ENCODE assay signal across 1 cellular context in the genomic region with DNA sequence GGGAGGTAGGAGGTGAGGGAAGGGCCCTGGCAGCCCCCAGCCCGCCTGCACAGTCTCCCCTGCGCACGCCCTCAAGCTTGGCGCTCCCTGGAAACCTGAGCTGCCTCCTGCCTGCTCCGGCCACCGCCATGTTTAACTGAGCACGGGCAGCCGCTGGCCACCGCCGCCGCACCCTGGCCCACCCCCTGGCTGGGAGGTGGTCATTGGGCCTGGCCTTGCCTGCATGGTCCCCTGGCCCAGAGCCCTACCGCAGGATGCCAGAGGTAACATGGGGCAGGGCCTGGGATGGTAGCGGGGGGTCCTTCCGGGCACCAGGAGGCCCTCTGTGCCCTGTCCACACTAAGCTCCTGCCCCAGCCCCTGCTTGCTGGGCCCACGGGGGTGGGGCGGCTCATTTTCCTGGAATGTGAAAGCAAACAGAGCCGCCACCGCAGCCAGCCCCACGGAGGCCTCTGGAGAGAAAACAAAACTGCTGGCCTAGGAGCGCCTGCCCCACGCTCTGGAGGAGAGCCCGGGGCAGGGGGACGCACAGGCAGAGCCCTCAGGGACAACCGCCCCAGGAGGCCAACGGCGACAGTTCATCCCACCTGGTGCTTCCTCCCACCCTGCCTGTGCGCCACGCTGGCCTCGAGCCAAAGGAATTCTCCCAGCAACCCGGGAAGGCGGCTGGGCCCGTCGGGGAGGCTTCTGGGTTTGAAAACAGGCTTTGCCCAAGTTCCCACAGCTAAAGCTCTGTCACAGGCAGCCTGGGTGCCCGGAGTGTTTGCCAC.
TF ChIP-seq lines count a peak whose summit lies in the region.

No MANE protein-coding gene starts in this region.

TF ChIP-seq in HepG2, 621 proteins besides CTCF, POLR2A, EP300 and RAD21 (continued from another document and continues in another):
- TF ChIP-seq, protein P1, sequence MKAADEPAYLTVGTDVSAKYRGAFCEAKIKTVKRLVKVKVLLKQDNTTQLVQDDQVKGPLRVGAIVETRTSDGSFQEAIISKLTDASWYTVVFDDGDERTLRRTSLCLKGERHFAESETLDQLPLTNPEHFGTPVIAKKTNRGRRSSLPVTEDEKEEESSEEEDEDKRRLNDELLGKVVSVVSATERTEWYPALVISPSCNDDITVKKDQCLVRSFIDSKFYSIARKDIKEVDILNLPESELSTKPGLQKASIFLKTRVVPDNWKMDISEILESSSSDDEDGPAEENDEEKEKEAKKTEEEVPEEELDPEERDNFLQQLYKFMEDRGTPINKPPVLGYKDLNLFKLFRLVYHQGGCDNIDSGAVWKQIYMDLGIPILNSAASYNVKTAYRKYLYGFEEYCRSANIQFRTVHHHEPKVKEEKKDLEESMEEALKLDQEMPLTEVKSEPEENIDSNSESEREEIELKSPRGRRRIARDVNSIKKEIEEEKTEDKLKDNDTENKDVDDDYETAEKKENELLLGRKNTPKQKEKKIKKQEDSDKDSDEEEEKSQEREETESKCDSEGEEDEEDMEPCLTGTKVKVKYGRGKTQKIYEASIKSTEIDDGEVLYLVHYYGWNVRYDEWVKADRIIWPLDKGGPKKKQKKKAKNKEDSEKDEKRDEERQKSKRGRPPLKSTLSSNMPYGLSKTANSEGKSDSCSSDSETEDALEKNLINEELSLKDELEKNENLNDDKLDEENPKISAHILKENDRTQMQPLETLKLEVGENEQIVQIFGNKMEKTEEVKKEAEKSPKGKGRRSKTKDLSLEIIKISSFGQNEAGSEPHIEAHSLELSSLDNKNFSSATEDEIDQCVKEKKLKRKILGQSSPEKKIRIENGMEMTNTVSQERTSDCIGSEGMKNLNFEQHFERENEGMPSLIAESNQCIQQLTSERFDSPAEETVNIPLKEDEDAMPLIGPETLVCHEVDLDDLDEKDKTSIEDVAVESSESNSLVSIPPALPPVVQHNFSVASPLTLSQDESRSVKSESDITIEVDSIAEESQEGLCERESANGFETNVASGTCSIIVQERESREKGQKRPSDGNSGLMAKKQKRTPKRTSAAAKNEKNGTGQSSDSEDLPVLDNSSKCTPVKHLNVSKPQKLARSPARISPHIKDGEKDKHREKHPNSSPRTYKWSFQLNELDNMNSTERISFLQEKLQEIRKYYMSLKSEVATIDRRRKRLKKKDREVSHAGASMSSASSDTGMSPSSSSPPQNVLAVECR (CRISPR knock-in tag; IDR thresholded peaks at IDR 0.05; ENCODE audit: borderline replicate concordance): peak; percentile 61; the same call in 1 of the 2 replicates
- TF ChIP-seq MXD4 (CRISPR knock-in tag; IDR thresholded peaks at IDR 0.05): peak; percentile 21; the same call in 1 of the 2 replicates
- TF ChIP-seq ZNF510 (CRISPR knock-in tag; IDR thresholded peaks at IDR 0.05; ENCODE audit: low read depth): no peak
- TF ChIP-seq, protein P2, sequence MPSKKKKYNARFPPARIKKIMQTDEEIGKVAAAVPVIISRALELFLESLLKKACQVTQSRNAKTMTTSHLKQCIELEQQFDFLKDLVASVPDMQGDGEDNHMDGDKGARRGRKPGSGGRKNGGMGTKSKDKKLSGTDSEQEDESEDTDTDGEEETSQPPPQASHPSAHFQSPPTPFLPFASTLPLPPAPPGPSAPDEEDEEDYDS (CRISPR knock-in tag; IDR thresholded peaks at IDR 0.05): peak; percentile 73
- TF ChIP-seq, protein P3, sequence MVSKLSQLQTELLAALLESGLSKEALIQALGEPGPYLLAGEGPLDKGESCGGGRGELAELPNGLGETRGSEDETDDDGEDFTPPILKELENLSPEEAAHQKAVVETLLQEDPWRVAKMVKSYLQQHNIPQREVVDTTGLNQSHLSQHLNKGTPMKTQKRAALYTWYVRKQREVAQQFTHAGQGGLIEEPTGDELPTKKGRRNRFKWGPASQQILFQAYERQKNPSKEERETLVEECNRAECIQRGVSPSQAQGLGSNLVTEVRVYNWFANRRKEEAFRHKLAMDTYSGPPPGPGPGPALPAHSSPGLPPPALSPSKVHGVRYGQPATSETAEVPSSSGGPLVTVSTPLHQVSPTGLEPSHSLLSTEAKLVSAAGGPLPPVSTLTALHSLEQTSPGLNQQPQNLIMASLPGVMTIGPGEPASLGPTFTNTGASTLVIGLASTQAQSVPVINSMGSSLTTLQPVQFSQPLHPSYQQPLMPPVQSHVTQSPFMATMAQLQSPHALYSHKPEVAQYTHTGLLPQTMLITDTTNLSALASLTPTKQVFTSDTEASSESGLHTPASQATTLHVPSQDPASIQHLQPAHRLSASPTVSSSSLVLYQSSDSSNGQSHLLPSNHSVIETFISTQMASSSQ (IDR thresholded peaks at IDR 0.05; ENCODE audit: low read depth): no peak
- TF ChIP-seq, protein P3 (CRISPR knock-in tag; IDR thresholded peaks at IDR 0.05; ENCODE audit: borderline replicate concordance): peak; percentile 73
- no peak for TF ChIP-seq ATF7 (IDR thresholded peaks at IDR 0.05)
- no peak for TF ChIP-seq ATF7 (CRISPR knock-in tag; IDR thresholded peaks at IDR 0.05)
- TF ChIP-seq MYC (CRISPR knock-in tag; IDR thresholded peaks at IDR 0.05; ENCODE audit: borderline replicate concordance): peak; percentile 76; the same call in 1 of the 2 replicates
- peak; percentile 73 for TF ChIP-seq ZNF781 (CRISPR knock-in tag; IDR thresholded peaks at IDR 0.05; ENCODE audit: borderline replicate concordance, not compliant biosample characterization)
- no peak for TF ChIP-seq ADNP (CRISPR knock-in tag; IDR thresholded peaks at IDR 0.05)
- 0 out of 2 replicates have a peak, but pooled peaks have one; percentile 58 for TF ChIP-seq ZBTB42 (CRISPR knock-in tag; IDR thresholded peaks at IDR 0.05)
- TF ChIP-seq ZNF496 (CRISPR knock-in tag; IDR thresholded peaks at IDR 0.05; ENCODE audit: insufficient replicate concordance): no peak
- peak; percentile 79; the same call in 1 of the 2 replicates for TF ChIP-seq CBX5 (CRISPR knock-in tag; IDR thresholded peaks at IDR 0.05; ENCODE audit: borderline replicate concordance)
- 0 out of 2 replicates have a peak, but pooled peaks have one; percentile 79 for TF ChIP-seq PCBP1 (IDR thresholded peaks at IDR 0.05; ENCODE audit: borderline replicate concordance, low read depth, low read length)
- no peak for TF ChIP-seq ZNF225 (CRISPR knock-in tag; IDR thresholded peaks at IDR 0.05)
- TF ChIP-seq, protein P4, sequence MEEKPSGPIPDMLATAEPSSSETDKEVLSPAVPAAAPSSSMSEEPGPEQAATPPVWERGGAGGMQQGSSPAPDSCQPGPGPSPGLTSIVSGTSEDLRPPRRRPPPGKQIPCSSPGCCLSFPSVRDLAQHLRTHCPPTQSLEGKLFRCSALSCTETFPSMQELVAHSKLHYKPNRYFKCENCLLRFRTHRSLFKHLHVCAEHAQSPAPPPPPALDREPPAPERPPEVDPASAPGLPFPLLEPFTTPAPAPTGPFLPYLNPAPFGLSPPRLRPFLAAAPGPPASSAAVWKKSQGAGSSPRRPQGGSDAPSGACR (CRISPR knock-in tag; IDR thresholded peaks at IDR 0.05): no peak
- TF ChIP-seq ZNF549 (CRISPR knock-in tag; IDR thresholded peaks at IDR 0.05): no peak
- peak; percentile 84 for TF ChIP-seq YY1 (IDR thresholded peaks at IDR 0.05; ENCODE audit: insufficient read depth, insufficient replicate concordance, low read depth, low read length)
- TF ChIP-seq, protein P5, sequence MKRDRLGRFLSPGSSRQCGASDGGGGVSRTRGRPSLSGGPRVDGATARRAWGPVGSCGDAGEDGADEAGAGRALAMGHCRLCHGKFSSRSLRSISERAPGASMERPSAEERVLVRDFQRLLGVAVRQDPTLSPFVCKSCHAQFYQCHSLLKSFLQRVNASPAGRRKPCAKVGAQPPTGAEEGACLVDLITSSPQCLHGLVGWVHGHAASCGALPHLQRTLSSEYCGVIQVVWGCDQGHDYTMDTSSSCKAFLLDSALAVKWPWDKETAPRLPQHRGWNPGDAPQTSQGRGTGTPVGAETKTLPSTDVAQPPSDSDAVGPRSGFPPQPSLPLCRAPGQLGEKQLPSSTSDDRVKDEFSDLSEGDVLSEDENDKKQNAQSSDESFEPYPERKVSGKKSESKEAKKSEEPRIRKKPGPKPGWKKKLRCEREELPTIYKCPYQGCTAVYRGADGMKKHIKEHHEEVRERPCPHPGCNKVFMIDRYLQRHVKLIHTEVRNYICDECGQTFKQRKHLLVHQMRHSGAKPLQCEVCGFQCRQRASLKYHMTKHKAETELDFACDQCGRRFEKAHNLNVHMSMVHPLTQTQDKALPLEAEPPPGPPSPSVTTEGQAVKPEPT (CRISPR knock-in tag; IDR thresholded peaks at IDR 0.05; ENCODE audit: low read depth): no peak; the same call in 1 of the 2 replicates
- TF ChIP-seq ZNF792 (CRISPR knock-in tag; IDR thresholded peaks at IDR 0.05): peak; percentile 85
- TF ChIP-seq SIN3B (IDR thresholded peaks at IDR 0.05; ENCODE audit: low read length): no peak
- no peak; the same call in 1 of the 2 replicates for TF ChIP-seq ZNF773 (CRISPR knock-in tag; IDR thresholded peaks at IDR 0.05; ENCODE audit: borderline replicate concordance)
- TF ChIP-seq, protein P6, sequence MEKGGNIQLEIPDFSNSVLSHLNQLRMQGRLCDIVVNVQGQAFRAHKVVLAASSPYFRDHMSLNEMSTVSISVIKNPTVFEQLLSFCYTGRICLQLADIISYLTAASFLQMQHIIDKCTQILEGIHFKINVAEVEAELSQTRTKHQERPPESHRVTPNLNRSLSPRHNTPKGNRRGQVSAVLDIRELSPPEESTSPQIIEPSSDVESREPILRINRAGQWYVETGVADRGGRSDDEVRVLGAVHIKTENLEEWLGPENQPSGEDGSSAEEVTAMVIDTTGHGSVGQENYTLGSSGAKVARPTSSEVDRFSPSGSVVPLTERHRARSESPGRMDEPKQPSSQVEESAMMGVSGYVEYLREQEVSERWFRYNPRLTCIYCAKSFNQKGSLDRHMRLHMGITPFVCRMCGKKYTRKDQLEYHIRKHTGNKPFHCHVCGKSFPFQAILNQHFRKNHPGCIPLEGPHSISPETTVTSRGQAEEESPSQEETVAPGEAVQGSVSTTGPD (CRISPR knock-in tag; IDR thresholded peaks at IDR 0.05): peak; percentile 94
- TF ChIP-seq ZNF230 (CRISPR knock-in tag; IDR thresholded peaks at IDR 0.05): peak; percentile 28; the same call in 1 of the 2 replicates
- TF ChIP-seq, protein P7, sequence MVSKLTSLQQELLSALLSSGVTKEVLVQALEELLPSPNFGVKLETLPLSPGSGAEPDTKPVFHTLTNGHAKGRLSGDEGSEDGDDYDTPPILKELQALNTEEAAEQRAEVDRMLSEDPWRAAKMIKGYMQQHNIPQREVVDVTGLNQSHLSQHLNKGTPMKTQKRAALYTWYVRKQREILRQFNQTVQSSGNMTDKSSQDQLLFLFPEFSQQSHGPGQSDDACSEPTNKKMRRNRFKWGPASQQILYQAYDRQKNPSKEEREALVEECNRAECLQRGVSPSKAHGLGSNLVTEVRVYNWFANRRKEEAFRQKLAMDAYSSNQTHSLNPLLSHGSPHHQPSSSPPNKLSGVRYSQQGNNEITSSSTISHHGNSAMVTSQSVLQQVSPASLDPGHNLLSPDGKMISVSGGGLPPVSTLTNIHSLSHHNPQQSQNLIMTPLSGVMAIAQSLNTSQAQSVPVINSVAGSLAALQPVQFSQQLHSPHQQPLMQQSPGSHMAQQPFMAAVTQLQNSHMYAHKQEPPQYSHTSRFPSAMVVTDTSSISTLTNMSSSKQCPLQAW (CRISPR knock-in tag; IDR thresholded peaks at IDR 0.05): peak; percentile 71
- no peak; the same call in 1 of the 2 replicates for TF ChIP-seq NFE2L1 (CRISPR knock-in tag; IDR thresholded peaks at IDR 0.05; ENCODE audit: borderline replicate concordance)
- TF ChIP-seq, protein P8, sequence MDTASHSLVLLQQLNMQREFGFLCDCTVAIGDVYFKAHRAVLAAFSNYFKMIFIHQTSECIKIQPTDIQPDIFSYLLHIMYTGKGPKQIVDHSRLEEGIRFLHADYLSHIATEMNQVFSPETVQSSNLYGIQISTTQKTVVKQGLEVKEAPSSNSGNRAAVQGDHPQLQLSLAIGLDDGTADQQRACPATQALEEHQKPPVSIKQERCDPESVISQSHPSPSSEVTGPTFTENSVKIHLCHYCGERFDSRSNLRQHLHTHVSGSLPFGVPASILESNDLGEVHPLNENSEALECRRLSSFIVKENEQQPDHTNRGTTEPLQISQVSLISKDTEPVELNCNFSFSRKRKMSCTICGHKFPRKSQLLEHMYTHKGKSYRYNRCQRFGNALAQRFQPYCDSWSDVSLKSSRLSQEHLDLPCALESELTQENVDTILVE (CRISPR knock-in tag; IDR thresholded peaks at IDR 0.05): peak; percentile 87
- TF ChIP-seq ZFAT (CRISPR knock-in tag; conservative IDR thresholded peaks at IDR 0.05): no peak
- no peak for TF ChIP-seq ZNF564 (CRISPR knock-in tag; IDR thresholded peaks at IDR 0.05)
- peak; percentile 25 for TF ChIP-seq ZEB1 (IDR thresholded peaks at IDR 0.05; ENCODE audit: insufficient replicate concordance, low read depth)
- peak; percentile 79; the same call in 1 of the 2 replicates for TF ChIP-seq GLI4 (CRISPR knock-in tag; IDR thresholded peaks at IDR 0.05; ENCODE audit: borderline replicate concordance)
- TF ChIP-seq RAD51 (IDR thresholded peaks at IDR 0.05; ENCODE audit: borderline replicate concordance): no peak
- peak; percentile 72; the same call in 1 of the 2 replicates for TF ChIP-seq YEATS4 (CRISPR knock-in tag; IDR thresholded peaks at IDR 0.05; ENCODE audit: borderline replicate concordance)
- TF ChIP-seq KDM5B (CRISPR knock-in tag; IDR thresholded peaks at IDR 0.05; ENCODE audit: borderline replicate concordance): peak; percentile 80
- no peak for TF ChIP-seq ZNF232 (CRISPR knock-in tag; IDR thresholded peaks at IDR 0.05; ENCODE audit: borderline replicate concordance)
- no peak for TF ChIP-seq REXO4 (CRISPR knock-in tag; IDR thresholded peaks at IDR 0.05; ENCODE audit: borderline replicate concordance)
- TF ChIP-seq RBFOX2 (IDR thresholded peaks at IDR 0.05; ENCODE audit: low read depth, low read length): peak; percentile 96
- peak; percentile 71; the same call in 1 of the 2 replicates for TF ChIP-seq ELF1 (CRISPR knock-in tag; IDR thresholded peaks at IDR 0.05)
- TF ChIP-seq ZFP41 (CRISPR knock-in tag; IDR thresholded peaks at IDR 0.05; ENCODE audit: borderline replicate concordance): no peak
- TF ChIP-seq ZNF703 (CRISPR knock-in tag; IDR thresholded peaks at IDR 0.05; ENCODE audit: borderline replicate concordance): no peak; the same call in 1 of the 2 replicates
- TF ChIP-seq MAFG (CRISPR knock-in tag; IDR thresholded peaks at IDR 0.05): no peak
- TF ChIP-seq MTA1 (CRISPR knock-in tag; IDR thresholded peaks at IDR 0.05; ENCODE audit: borderline replicate concordance): no peak
